ENCODE assay signal across 1 cellular context in genomic region chr1:213724640-213725536, GRCh38.
TF ChIP-seq lines count a peak whose summit lies in the region.

No MANE protein-coding gene starts in this region.

TF ChIP-seq in GM23338, 12 proteins besides CTCF, POLR2A, EP300 and RAD21 (continued from another document):
- TF ChIP-seq ZNF462 (CRISPR knock-in tag; IDR thresholded peaks at IDR 0.05): no peak
